8 cellular contexts compared by ENCODE assay signal in the genomic region with DNA sequence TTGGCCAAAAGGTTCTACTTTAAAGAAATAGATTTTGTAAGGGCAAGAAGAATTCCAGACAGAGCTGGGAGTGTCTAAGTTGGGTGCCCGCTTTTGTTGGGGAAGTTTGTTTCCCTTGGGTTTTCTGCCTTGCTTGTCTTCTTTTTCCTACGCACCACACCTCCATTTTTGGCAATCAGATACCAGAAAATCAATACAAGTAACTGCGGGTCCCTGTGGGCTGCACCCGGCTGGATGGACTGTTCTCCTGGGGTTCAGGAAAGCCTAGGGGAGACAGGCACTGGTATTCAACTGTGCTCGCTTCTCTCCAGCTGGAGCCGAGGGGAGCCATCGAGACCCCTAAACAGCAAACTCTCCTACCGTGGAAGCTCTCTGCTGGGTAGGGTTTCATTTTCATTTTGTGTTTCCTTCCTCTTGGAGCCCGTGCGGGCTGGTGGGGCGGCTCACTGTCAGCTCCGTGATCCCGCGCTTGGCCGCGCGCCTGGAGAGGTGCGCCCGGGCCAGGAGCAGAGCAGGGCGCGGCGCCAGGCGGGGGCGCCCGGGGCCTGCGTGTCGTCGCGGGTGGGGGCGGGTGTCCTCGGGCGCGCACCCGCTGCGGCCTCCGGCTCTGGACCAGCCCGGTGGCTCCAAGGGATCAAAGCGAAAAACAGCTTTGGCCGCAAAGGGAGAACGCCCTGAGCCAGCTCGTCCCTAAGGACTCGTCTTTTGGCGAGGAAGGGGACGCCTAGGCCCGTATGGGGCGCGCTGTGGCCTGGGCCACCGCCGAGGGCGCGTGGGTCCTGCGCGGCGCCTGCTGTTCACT.
A peak's percentile ranks its signal among the peaks of the same experiment; 100 is the strongest.
DNase-seq lines count a peak whose midpoint lies in the region; ATAC-seq and TF ChIP-seq lines count a peak whose summit lies in the region.

No MANE protein-coding gene starts in this region.

- peak overlapping the region; percentile 31 to 70 for H3K9ac ChIP-seq in mucosa of rectum (ENCODE audit: low read depth in 1 of 2, low read length in 2 of 2)

- peak overlapping the region; percentile 55 to 74 (median 62) for H3K4me3 ChIP-seq in esophagus muscularis mucosa
- peak overlapping the region; percentile 51 to 83 for H3K4me3 ChIP-seq in mucosa of rectum (ENCODE audit: low read length in 2 of 2)

- H3K9me3 ChIP-seq in esophagus muscularis mucosa (no peaks in the 10 kb centered on the region), mucosa of rectum (ENCODE audit: control insufficient read depth in 2 of 2, low read length in 2 of 2) (no peaks in the 10 kb centered on the region)

- H3K36me3 ChIP-seq in esophagus muscularis mucosa (no peaks in the 10 kb centered on the region), mucosa of rectum (ENCODE audit: control insufficient read depth in 2 of 2, insufficient read depth in 2 of 2, low read length in 2 of 2) (no peaks in the 10 kb centered on the region)

- peak overlapping the region; percentile 65 for H3K4me3 Mint-ChIP-seq in activated naive CD4-positive, alpha-beta T cell treated with anti-CD3 and anti-CD28 coated beads, Interleukin-2, amount 50 U/mL, for 24 hours
- H3K4me3 Mint-ChIP-seq in T-cell: peak overlapping the region; percentile 59 to 65 (median 61)

- no peaks in the 10 kb centered on the region for H3K27me3 ChIP-seq in esophagus muscularis mucosa
- H3K27me3 ChIP-seq in mucosa of rectum (ENCODE audit: control insufficient read depth in 2 of 2, insufficient read depth in 2 of 2, low read length in 2 of 2): no peaks in the 10 kb centered on the region

- no peak for TF ChIP-seq POLR2A in esophagus muscularis mucosa (IDR thresholded peaks at IDR 0.05; ENCODE audit: low read depth)

- TF ChIP-seq CTCF in esophagus muscularis mucosa (IDR thresholded peaks at IDR 0.05): peak in 1 of 3 experiments; percentile 20

- no peak for DNase-seq in activated naive CD4-positive, alpha-beta T cell treated with Interleukin-2 at 50 U/mL for 16 hours
- DNase-seq in T-cell (no peak), esophagus muscularis mucosa (ENCODE audit: extremely low spot score) (no peak), ureter (ENCODE audit: low spot score) (peak; percentile 76), SKM-1 treated with dmso at 0.1 percent for 144 hours (lab: John Stamatoyannopoulos, UW; ENCODE audit: unreplicated experiment) (no peak)

- peaks cover 7% of the 10 kb centered on the region for H3K27me3 Mint-ChIP-seq in activated naive CD4-positive, alpha-beta T cell treated with anti-CD3 and anti-CD28 coated beads, Interleukin-2, amount 50 U/mL, for 24 hours
- H3K27me3 Mint-ChIP-seq in T-cell: peaks cover 17 to 22% of the 10 kb centered on the region in 2 donors

- peak overlapping the region; percentile 79 to 85 (median 82) for H3K27ac ChIP-seq in esophagus muscularis mucosa (replicated peaks in 1 of 4)
- H3K27ac ChIP-seq in mucosa of rectum (ENCODE audit: low read depth in 2 of 2, low read length in 2 of 2): peak overlapping the region; percentile 33 to 61

- H3K36me3 Mint-ChIP-seq in activated naive CD4-positive, alpha-beta T cell treated with anti-CD3 and anti-CD28 coated beads, Interleukin-2, amount 50 U/mL, for 24 hours: no peaks in the 10 kb centered on the region
- no peaks in the 10 kb centered on the region for H3K36me3 Mint-ChIP-seq in T-cell

- POLR2A ChIA-PET in T-cell (lab: Charles Lee): no interaction called here

- H3K27ac Mint-ChIP-seq in activated naive CD4-positive, alpha-beta T cell treated with anti-CD3 and anti-CD28 coated beads, Interleukin-2, amount 50 U/mL, for 24 hours: no peak overlapping the region
- no peak overlapping the region for H3K27ac Mint-ChIP-seq in T-cell

- no peak for TF ChIP-seq EP300 in esophagus muscularis mucosa (IDR thresholded peaks at IDR 0.05)

- CTCF ChIA-PET in T-cell (lab: Charles Lee): no interaction called here

- no peak for ATAC-seq in T-cell (replicated peaks in 1 of 4)
- no peak for ATAC-seq in GM18873 (IDR thresholded peaks at IDR 0.05; ENCODE audit: low FRiP score, unreplicated experiment)

- intact Hi-C loops in esophagus muscularis mucosa (cut with DNase I): no loop called here

- H3K4me1 ChIP-seq in esophagus muscularis mucosa (peaks cover 13 to 18% (median 17%) of the 10 kb centered on the region in 4 donors), mucosa of rectum (ENCODE audit: control insufficient read depth in 2 of 2, insufficient read depth in 2 of 2, low read length in 2 of 2) (peaks cover 0 to 3% of the 10 kb centered on the region in 2 donors)

- peaks cover 9% of the 10 kb centered on the region for H3K4me1 Mint-ChIP-seq in activated naive CD4-positive, alpha-beta T cell treated with anti-CD3 and anti-CD28 coated beads, Interleukin-2, amount 50 U/mL, for 24 hours
- peaks cover 0 to 13% (median 9%) of the 10 kb centered on the region in 3 donors for H3K4me1 Mint-ChIP-seq in T-cell

- WGBS in esophagus muscularis mucosa: under 1% methylated on average over 22 of the region's 54 CpGs

- no peaks in the 10 kb centered on the region for H3K9me3 Mint-ChIP-seq in activated naive CD4-positive, alpha-beta T cell treated with anti-CD3 and anti-CD28 coated beads, Interleukin-2, amount 50 U/mL, for 24 hours
- H3K9me3 Mint-ChIP-seq in T-cell: no peaks in the 10 kb centered on the region
